Comparison of ENCODE assay signal across 9 cellular contexts in genomic region chr9:82212885-82213284, GRCh38.
"Had no signal": no experiment of that assay in that cellular context is flagged by ENCODE, and none has a peak within 500 bp of the region (broad histone marks: within the 10 kb centered on the region; RNA-seq: fewer than 3 reads in every experiment).

No MANE protein-coding gene starts in this region.

- DNase-seq: GM23248, GOT3, H7, H9, HCEC 1CT, HFFc6 had no signal

- ATAC-seq: GM23338, HCT116 had no signal

- H3K36me3 ChIP-seq: HAP-1 had no signal

- H3K4me1 ChIP-seq: HAP-1 had no signal

- H2AFZ ChIP-seq: GM23248, GM23338 had no signal

- H3K4me3 ChIP-seq: GM23248, GM23338, HAP-1 had no signal

- H3K9me3 ChIP-seq: HAP-1 had no signal

- H3K9ac ChIP-seq: GM23248 had no signal

- H3K27ac ChIP-seq: GM23248 had no signal

- H3K4me2 ChIP-seq: GM23338 had no signal
